25 cellular contexts compared by ENCODE assay signal in genomic region chr10:120098242-120098930, GRCh38.
DNase-seq lines count a peak whose midpoint lies in the region; ATAC-seq and TF ChIP-seq lines count a peak whose summit lies in the region.
"Had no signal": no experiment of that assay in that cellular context is flagged by ENCODE, and none has a peak within 500 bp of the region (broad histone marks: within the 10 kb centered on the region; RNA-seq: fewer than 3 reads in every experiment).

No MANE protein-coding gene starts in this region.

- H3K27ac ChIP-seq in 22Rv1 (peak overlapping the region; percentile 41; the same call in 1 of the 2 replicates), HEK293 (ENCODE audit: extremely low read depth, low read depth, low read length) (no peak overlapping the region), mesodermal cell (ENCODE audit: low read depth, low read length, severe bottlenecking) (peak overlapping the region; percentile 17)
- H3K27ac ChIP-seq: brain microvascular endothelial cell, foreskin keratinocyte, heart right ventricle, sigmoid colon, SJSA1, transverse colon had no signal

- in situ Hi-C loops in GM13976 (cut with MboI; ENCODE audit: low sequenced_read_pairs, unreplicated experiment), result no loop called here

- CTCF ChIA-PET in HEK293 (lab: Yijun Ruan, JAX), result interaction anchor here (0.5 to 1.1 kb wide), 3 partner anchors 16 to 238 kb away, joined by 3 to 4 read pairs (median 3); no protein-coding TSS in a partner anchor

- peak; percentile 90 for ATAC-seq in SK-N-SH treated with all-trans-retinoic acid at 6 μM for 48 hours
- ATAC-seq in HG02884 (IDR thresholded peaks at IDR 0.05; ENCODE audit: unreplicated experiment), result no peak
- ATAC-seq: foreskin keratinocyte; heart right ventricle; left colon; naive thymus-derived CD8-positive, alpha-beta T cell; T-helper 17 cell had no signal

- H3K36me3 ChIP-seq in HEK293 (ENCODE audit: control insufficient read depth in 2 of 2, insufficient read depth in 1 of 2, low read length in 2 of 2), result no peaks in the 10 kb centered on the region
- no peaks in the 10 kb centered on the region for H3K36me3 ChIP-seq in mesodermal cell (ENCODE audit: control insufficient read depth, insufficient read depth, low read length)
- H3K36me3 ChIP-seq: brain microvascular endothelial cell, heart right ventricle, sigmoid colon, SJSA1, transverse colon had no signal

- no peaks in the 10 kb centered on the region for H3K4me1 ChIP-seq in HEK293 (ENCODE audit: control insufficient read depth, insufficient read depth, low read length)
- peaks cover 23% of the 10 kb centered on the region for H3K4me1 ChIP-seq in mesodermal cell (ENCODE audit: control insufficient read depth, insufficient read depth, low read length, poor library complexity, severe bottlenecking)
- H3K4me1 ChIP-seq: foreskin keratinocyte, heart right ventricle, SJSA1, transverse colon had no signal

- H3K9me3 ChIP-seq in HEK293 (ENCODE audit: control insufficient read depth, insufficient read depth, low read depth, low read length) (no peaks in the 10 kb centered on the region), mesodermal cell (ENCODE audit: control insufficient read depth, low read length) (no peaks in the 10 kb centered on the region)
- H3K9me3 ChIP-seq: heart right ventricle, sigmoid colon, transverse colon had no signal

- DNase-seq in NCI-H2107 (lab: John Stamatoyannopoulos, UW) (no peak), RKO (ENCODE audit: low spot score) (no peak), GM13976 (ENCODE audit: low spot score) (no peak)
- DNase-seq: activated CD4-positive, alpha-beta T cell treated with anti-CD3 and anti-CD28 coated beads, Interleukin-2, amount 10 ng/mL, durations not matched to agents 24 days and 14 days; activated naive CD4-positive, alpha-beta T cell treated with anti-CD3 and anti-CD28 coated beads for 36 hours; activated T-cell treated with anti-CD3 and anti-CD28 coated beads, Interleukin-2, amount 50 U/mL, for 48 hours; brain microvascular endothelial cell; DMS79; effector CD8-positive, alpha-beta T cell; erythroblast; foreskin keratinocyte; heart right ventricle; left colon; naive thymus-derived CD8-positive, alpha-beta T cell; NCI-H1105 treated with DMSO at 0.1 percent for 48 hours; sigmoid colon; stimulated activated CD4-positive, alpha-beta T cell treated with anti-CD3 and anti-CD28 coated beads, Interleukin-15, amount 100 ng/mL, for 24 hours; T-helper 17 cell; transverse colon had no signal

- POLR2A ChIA-PET in HEK293 (lab: Yijun Ruan, JAX), result no interaction called here

- H3K4me3 ChIP-seq in HEK293 (ENCODE audit: low read depth, low read length) (no peak overlapping the region), mesodermal cell (ENCODE audit: extremely low read depth, insufficient read depth, low read length, poor library complexity, severe bottlenecking) (no peak overlapping the region)
- H3K4me3 ChIP-seq: heart right ventricle, sigmoid colon, SJSA1, transverse colon had no signal

- TF ChIP-seq CTCF in 22Rv1 (IDR thresholded peaks at IDR 0.05) (no peak), HEK293 (tag by site-specific recombination; IDR thresholded peaks at IDR 0.05) (no peak), GM13976 (IDR thresholded peaks at IDR 0.05; ENCODE audit: borderline replicate concordance, control extremely low read depth, extremely low read depth, insufficient read depth, missing control alignments) (no peak)

- WGBS in mesodermal cell (ENCODE audit: insufficient coverage in 2 of 2), 2 experiments, result 66 to 88% methylated on average over 3 of the region's 3 CpGs

TF ChIP-seq in HEK293, 187 proteins besides CTCF, POLR2A, EP300 and RAD21 (continues in another document):
- TF ChIP-seq, protein P1, sequence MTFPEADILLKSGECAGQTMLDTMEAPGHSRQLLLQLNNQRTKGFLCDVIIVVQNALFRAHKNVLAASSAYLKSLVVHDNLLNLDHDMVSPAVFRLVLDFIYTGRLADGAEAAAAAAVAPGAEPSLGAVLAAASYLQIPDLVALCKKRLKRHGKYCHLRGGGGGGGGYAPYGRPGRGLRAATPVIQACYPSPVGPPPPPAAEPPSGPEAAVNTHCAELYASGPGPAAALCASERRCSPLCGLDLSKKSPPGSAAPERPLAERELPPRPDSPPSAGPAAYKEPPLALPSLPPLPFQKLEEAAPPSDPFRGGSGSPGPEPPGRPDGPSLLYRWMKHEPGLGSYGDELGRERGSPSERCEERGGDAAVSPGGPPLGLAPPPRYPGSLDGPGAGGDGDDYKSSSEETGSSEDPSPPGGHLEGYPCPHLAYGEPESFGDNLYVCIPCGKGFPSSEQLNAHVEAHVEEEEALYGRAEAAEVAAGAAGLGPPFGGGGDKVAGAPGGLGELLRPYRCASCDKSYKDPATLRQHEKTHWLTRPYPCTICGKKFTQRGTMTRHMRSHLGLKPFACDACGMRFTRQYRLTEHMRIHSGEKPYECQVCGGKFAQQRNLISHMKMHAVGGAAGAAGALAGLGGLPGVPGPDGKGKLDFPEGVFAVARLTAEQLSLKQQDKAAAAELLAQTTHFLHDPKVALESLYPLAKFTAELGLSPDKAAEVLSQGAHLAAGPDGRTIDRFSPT (tag by site-specific recombination; IDR thresholded peaks at IDR 0.05), result 0 out of 2 replicates have a peak, but pooled peaks have one; percentile 24
- TF ChIP-seq, protein P2, sequence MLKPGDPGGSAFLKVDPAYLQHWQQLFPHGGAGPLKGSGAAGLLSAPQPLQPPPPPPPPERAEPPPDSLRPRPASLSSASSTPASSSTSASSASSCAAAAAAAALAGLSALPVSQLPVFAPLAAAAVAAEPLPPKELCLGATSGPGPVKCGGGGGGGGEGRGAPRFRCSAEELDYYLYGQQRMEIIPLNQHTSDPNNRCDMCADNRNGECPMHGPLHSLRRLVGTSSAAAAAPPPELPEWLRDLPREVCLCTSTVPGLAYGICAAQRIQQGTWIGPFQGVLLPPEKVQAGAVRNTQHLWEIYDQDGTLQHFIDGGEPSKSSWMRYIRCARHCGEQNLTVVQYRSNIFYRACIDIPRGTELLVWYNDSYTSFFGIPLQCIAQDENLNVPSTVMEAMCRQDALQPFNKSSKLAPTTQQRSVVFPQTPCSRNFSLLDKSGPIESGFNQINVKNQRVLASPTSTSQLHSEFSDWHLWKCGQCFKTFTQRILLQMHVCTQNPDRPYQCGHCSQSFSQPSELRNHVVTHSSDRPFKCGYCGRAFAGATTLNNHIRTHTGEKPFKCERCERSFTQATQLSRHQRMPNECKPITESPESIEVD (tag by site-specific recombination; IDR thresholded peaks at IDR 0.05), result no peak

TF ChIP-seq in SK-N-SH treated with all-trans-retinoic acid at 6 μM for 48 hours, 23 proteins besides CTCF, POLR2A, EP300 and RAD21:
- no peak for TF ChIP-seq RARB (CRISPR knock-in tag; IDR thresholded peaks at IDR 0.05)
- 0 out of 2 replicates have a peak, but pooled peaks have one; percentile 10 for TF ChIP-seq TCF4 (CRISPR knock-in tag; IDR thresholded peaks at IDR 0.05; ENCODE audit: borderline replicate concordance)
- TF ChIP-seq, protein P3, sequence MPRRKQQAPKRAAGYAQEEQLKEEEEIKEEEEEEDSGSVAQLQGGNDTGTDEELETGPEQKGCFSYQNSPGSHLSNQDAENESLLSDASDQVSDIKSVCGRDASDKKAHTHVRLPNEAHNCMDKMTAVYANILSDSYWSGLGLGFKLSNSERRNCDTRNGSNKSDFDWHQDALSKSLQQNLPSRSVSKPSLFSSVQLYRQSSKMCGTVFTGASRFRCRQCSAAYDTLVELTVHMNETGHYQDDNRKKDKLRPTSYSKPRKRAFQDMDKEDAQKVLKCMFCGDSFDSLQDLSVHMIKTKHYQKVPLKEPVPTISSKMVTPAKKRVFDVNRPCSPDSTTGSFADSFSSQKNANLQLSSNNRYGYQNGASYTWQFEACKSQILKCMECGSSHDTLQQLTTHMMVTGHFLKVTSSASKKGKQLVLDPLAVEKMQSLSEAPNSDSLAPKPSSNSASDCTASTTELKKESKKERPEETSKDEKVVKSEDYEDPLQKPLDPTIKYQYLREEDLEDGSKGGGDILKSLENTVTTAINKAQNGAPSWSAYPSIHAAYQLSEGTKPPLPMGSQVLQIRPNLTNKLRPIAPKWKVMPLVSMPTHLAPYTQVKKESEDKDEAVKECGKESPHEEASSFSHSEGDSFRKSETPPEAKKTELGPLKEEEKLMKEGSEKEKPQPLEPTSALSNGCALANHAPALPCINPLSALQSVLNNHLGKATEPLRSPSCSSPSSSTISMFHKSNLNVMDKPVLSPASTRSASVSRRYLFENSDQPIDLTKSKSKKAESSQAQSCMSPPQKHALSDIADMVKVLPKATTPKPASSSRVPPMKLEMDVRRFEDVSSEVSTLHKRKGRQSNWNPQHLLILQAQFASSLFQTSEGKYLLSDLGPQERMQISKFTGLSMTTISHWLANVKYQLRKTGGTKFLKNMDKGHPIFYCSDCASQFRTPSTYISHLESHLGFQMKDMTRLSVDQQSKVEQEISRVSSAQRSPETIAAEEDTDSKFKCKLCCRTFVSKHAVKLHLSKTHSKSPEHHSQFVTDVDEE (CRISPR knock-in tag; IDR thresholded peaks at IDR 0.05), result no peak
- TF ChIP-seq ISL1 (CRISPR knock-in tag; IDR thresholded peaks at IDR 0.05), result peak; percentile 91
